ENCODE assay signal across 1 cellular context in genomic region chr9:116547729-116548426, GRCh38.
TF ChIP-seq lines count a peak whose summit lies in the region.

No MANE protein-coding gene starts in this region.

TF ChIP-seq in HCT116, 20 proteins besides CTCF, POLR2A, EP300 and RAD21 (continued from another document):
- TF ChIP-seq ELF1 (IDR thresholded peaks at IDR 0.05; ENCODE audit: borderline replicate concordance, low read depth) (no peak), TCF7L2 (IDR thresholded peaks at IDR 0.05; ENCODE audit: borderline replicate concordance, extremely low read depth, insufficient read depth, insufficient read length) (no peak), EZH2phosphoT487 (IDR thresholded peaks at IDR 0.05; ENCODE audit: borderline replicate concordance) (no peak)
